Comparison of ENCODE assay signal across 2 cellular contexts in the genomic region with DNA sequence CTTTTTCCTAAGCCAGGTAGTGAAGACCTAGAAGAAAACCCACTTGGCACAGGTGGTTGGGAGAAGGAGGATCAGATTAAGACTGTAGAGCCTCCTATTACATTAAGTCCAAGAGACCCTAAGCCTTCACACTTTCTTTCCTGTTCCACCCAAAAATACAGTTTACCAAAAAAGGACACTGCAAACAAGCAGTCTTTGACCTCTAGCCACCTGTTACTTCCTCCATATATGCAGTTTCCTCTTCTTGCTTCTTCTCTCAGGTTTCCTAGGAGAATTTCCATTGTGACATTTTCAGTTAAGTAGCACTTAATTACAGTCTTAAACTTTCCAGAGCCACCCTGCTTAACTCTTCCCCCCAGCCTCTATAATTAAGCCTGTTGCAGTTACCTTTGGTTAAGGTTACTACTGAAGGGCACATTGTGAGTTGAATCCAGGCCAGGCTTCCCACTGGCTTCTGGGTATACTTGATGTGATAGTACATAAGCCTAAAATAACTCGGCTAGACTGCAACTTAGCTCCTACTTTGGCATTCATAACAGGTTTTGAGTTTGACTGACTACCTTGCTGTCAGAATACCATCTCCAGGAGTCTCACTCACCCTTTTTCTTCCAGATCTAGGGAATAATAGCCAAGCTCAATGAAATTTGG.
A peak's percentile ranks its signal among the peaks of the same experiment; 100 is the strongest.
TF ChIP-seq lines count a peak whose summit lies in the region.

No MANE protein-coding gene starts in this region.

TF ChIP-seq in GM23338, 12 proteins besides CTCF, POLR2A, EP300 and RAD21 (continues in another document):
- TF ChIP-seq, protein P1, sequence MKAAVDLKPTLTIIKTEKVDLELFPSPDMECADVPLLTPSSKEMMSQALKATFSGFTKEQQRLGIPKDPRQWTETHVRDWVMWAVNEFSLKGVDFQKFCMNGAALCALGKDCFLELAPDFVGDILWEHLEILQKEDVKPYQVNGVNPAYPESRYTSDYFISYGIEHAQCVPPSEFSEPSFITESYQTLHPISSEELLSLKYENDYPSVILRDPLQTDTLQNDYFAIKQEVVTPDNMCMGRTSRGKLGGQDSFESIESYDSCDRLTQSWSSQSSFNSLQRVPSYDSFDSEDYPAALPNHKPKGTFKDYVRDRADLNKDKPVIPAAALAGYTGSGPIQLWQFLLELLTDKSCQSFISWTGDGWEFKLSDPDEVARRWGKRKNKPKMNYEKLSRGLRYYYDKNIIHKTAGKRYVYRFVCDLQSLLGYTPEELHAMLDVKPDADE (IDR thresholded peaks at IDR 0.05): no peak
- TF ChIP-seq POLR2AphosphoS5 (IDR thresholded peaks at IDR 0.05; ENCODE audit: low read depth) (no peak), EZH2phosphoT487 (IDR thresholded peaks at IDR 0.05; ENCODE audit: unreplicated experiment) (no peak), NANOG (IDR thresholded peaks at IDR 0.05; ENCODE audit: borderline replicate concordance) (no peak), JUNB (IDR thresholded peaks at IDR 0.05; ENCODE audit: unreplicated experiment) (no peak), ZNF331 (CRISPR knock-in tag; IDR thresholded peaks at IDR 0.05; ENCODE audit: low read depth) (no peak), ZNF114 (CRISPR knock-in tag; IDR thresholded peaks at IDR 0.05) (no peak), STAT1 (IDR thresholded peaks at IDR 0.05; ENCODE audit: unreplicated experiment) (no peak), CREB1 (CRISPR knock-in tag; IDR thresholded peaks at IDR 0.05; ENCODE audit: low read depth) (no peak)
- TF ChIP-seq, protein P2, sequence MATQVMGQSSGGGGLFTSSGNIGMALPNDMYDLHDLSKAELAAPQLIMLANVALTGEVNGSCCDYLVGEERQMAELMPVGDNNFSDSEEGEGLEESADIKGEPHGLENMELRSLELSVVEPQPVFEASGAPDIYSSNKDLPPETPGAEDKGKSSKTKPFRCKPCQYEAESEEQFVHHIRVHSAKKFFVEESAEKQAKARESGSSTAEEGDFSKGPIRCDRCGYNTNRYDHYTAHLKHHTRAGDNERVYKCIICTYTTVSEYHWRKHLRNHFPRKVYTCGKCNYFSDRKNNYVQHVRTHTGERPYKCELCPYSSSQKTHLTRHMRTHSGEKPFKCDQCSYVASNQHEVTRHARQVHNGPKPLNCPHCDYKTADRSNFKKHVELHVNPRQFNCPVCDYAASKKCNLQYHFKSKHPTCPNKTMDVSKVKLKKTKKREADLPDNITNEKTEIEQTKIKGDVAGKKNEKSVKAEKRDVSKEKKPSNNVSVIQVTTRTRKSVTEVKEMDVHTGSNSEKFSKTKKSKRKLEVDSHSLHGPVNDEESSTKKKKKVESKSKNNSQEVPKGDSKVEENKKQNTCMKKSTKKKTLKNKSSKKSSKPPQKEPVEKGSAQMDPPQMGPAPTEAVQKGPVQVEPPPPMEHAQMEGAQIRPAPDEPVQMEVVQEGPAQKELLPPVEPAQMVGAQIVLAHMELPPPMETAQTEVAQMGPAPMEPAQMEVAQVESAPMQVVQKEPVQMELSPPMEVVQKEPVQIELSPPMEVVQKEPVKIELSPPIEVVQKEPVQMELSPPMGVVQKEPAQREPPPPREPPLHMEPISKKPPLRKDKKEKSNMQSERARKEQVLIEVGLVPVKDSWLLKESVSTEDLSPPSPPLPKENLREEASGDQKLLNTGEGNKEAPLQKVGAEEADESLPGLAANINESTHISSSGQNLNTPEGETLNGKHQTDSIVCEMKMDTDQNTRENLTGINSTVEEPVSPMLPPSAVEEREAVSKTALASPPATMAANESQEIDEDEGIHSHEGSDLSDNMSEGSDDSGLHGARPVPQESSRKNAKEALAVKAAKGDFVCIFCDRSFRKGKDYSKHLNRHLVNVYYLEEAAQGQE (IDR thresholded peaks at IDR 0.05; ENCODE audit: unreplicated experiment): no peak

TF ChIP-seq in HepG2, 621 proteins besides CTCF, POLR2A, EP300 and RAD21:
- TF ChIP-seq SRF (IDR thresholded peaks at IDR 0.05; ENCODE audit: low read depth, low read length) (peak; percentile 74), RORA (CRISPR knock-in tag; IDR thresholded peaks at IDR 0.05) (no peak), ZNF567 (CRISPR knock-in tag; IDR thresholded peaks at IDR 0.05; ENCODE audit: borderline replicate concordance) (no peak)
